Comparison of ENCODE assay signal across 24 cellular contexts in genomic region chr3:48600711-48601621, GRCh38. TPM values are rescaled to one million over a fixed set of nuclear protein-coding genes. Genes with fewer than 3 reads are reported as not detected.
DNase-seq lines count a peak whose midpoint lies in the region; TF ChIP-seq lines count a peak whose summit lies in the region.
"Had no signal": no experiment of that assay in that cellular context is flagged by ENCODE, and none has a peak within 500 bp of the region (broad histone marks: within the 10 kb centered on the region; RNA-seq: fewer than 3 reads in every experiment).

No MANE protein-coding gene starts in this region.

- H3K27me3 ChIP-seq in Caco-2 (replicated peaks; ENCODE audit: control insufficient read depth, insufficient read depth, low read length) (no peaks in the 10 kb centered on the region), ascending aorta (no peaks in the 10 kb centered on the region)
- H3K27me3 ChIP-seq: ovary had no signal

- TF ChIP-seq CTCF in Caco-2 (IDR thresholded peaks at IDR 0.05; ENCODE audit: insufficient read depth in 1 of 2, low read depth in 1 of 2, low read length in 1 of 2, severe bottlenecking in 1 of 2, unreplicated experiment in 1 of 2) (no peak), ascending aorta (IDR thresholded peaks at IDR 0.05) (no peak), neural crest cell (conservative IDR thresholded peaks at IDR 0.05) (no peak)

- H3K4me1 Mint-ChIP-seq in Caco-2 (ENCODE audit: low read depth, unreplicated experiment) (peaks cover 4% of the 10 kb centered on the region), neural crest cell (peaks cover 13% of the 10 kb centered on the region), immature natural killer cell (no peaks in the 10 kb centered on the region)

- intact Hi-C loops in Caco-2 (cut with micrococcal nuclease; ENCODE audit: unreplicated experiment): no loop called here
- intact Hi-C loops in ascending aorta (cut with DNase I): no loop called here

- TSS peak; percentile 8 for BruUV-seq in Caco-2 (replicated peaks; lab: Mats Ljungman, UMichigan)

- no peak overlapping the region for H3K27ac Mint-ChIP-seq in Caco-2 (ENCODE audit: unreplicated experiment)
- H3K27ac Mint-ChIP-seq in neural crest cell (ENCODE audit: unreplicated experiment): peak overlapping the region; percentile 75
- H3K27ac Mint-ChIP-seq in immature natural killer cell: no peak overlapping the region
- H3K27ac Mint-ChIP-seq: activated naive CD8-positive, alpha-beta T cell; activated T-helper 2 cell treated with anti-CD3 and anti-CD28 coated beads, Interferon-gamma antibody, Interleukin-2, Interleukin-4, amounts not matched to agents 10 μg/mL and 5 μg/mL and 100 μg/mL, durations not matched to agents 14 hours and 24 hours and 36 hours; WTC11 had no signal

- H3K4me3 Mint-ChIP-seq in Caco-2 (ENCODE audit: unreplicated experiment) (no peak overlapping the region), neural crest cell (no peak overlapping the region), immature natural killer cell (no peak overlapping the region)
- H3K4me3 Mint-ChIP-seq: activated naive CD8-positive, alpha-beta T cell; WTC11 had no signal

- H3K9me3 Mint-ChIP-seq in Caco-2 (ENCODE audit: unreplicated experiment): no peaks in the 10 kb centered on the region
- no peaks in the 10 kb centered on the region for H3K9me3 Mint-ChIP-seq in neural crest cell
- no peaks in the 10 kb centered on the region for H3K9me3 Mint-ChIP-seq in immature natural killer cell
- H3K9me3 Mint-ChIP-seq: activated T-helper 2 cell treated with anti-CD3 and anti-CD28 coated beads, Interferon-gamma antibody, Interleukin-2, Interleukin-4, amounts not matched to agents 10 μg/mL and 5 μg/mL and 100 μg/mL, durations not matched to agents 14 hours and 24 hours and 36 hours; WTC11 had no signal

- H3K27ac ChIP-seq in ascending aorta: peak overlapping the region; percentile 94 to 95
- H3K27ac ChIP-seq: KMS-11 had no signal

- DNase-seq in Caco-2 (no peak), ascending aorta (ENCODE audit: low spot score in 2 of 2) (no peak), neural crest cell (ENCODE audit: low read depth, low spot score) (no peak), immature natural killer cell (no peak), occipital lobe (lab: John Stamatoyannopoulos, UW) (no peak), NCI-H2196 treated with DMSO at 0.1 percent for 48 hours (lab: John Stamatoyannopoulos, UW; ENCODE audit: unreplicated experiment) (no peak)
- DNase-seq: activated CD8-positive, alpha-beta memory T cell treated with anti-CD3 and anti-CD28 coated beads, Interleukin-2, amount 50 U/mL, for 48 hours; C1 segment of cervical spinal cord; effector CD8-positive, alpha-beta T cell; NCI-H1694 treated with DMSO at 0.1 percent for 48 hours; NCI-H748 treated with DMSO at 0.1 percent for 48 hours; ovary; stimulated activated CD8-positive, alpha-beta memory T cell treated with anti-CD3 and anti-CD28 coated beads, Interleukin-4, amount 100 ng/mL, for 48 hours; T-helper 9 cell had no signal

- CTCF ChIA-PET in Caco-2 (lab: Charles Lee): interaction anchor here (0.7 to 1.2 kb wide), 2 partner anchors 52 to 165 kb away, joined by 3 to 4 read pairs; no protein-coding TSS in a partner anchor

- no peaks in the 10 kb centered on the region for H3K27me3 Mint-ChIP-seq in Caco-2 (ENCODE audit: insufficient read depth, unreplicated experiment)
- H3K27me3 Mint-ChIP-seq in neural crest cell (ENCODE audit: low read depth): no peaks in the 10 kb centered on the region
- peaks cover 5 to 8% (median 7%) of the 10 kb centered on the region in 3 donors for H3K27me3 Mint-ChIP-seq in immature natural killer cell (ENCODE audit: low read depth in 3 of 3)

- POLR2A ChIA-PET in Caco-2 (lab: Charles Lee): no interaction called here

- H3K9me3 ChIP-seq in Caco-2 (no peaks in the 10 kb centered on the region), ascending aorta (no peaks in the 10 kb centered on the region)
- H3K9me3 ChIP-seq: ovary had no signal

- H3K4me3 ChIP-seq in Caco-2 (ENCODE audit: low read depth, low read length): no peak overlapping the region
- no peak overlapping the region for H3K4me3 ChIP-seq in ascending aorta
- H3K4me3 ChIP-seq: ovary had no signal

- H3K36me3 Mint-ChIP-seq in Caco-2 (ENCODE audit: insufficient read depth, unreplicated experiment): peaks cover 76% of the 10 kb centered on the region
- H3K36me3 Mint-ChIP-seq in neural crest cell (ENCODE audit: low read depth): peaks cover 14% of the 10 kb centered on the region
- H3K36me3 Mint-ChIP-seq in immature natural killer cell: peaks cover 10 to 37% (median 11%) of the 10 kb centered on the region in 3 donors

- H3K36me3 ChIP-seq in Caco-2 (ENCODE audit: control insufficient read depth, insufficient read depth, low read length) (peaks cover 7% of the 10 kb centered on the region), ascending aorta (peaks cover 70 to 78% of the 10 kb centered on the region in 2 donors)
- H3K36me3 ChIP-seq: ovary had no signal

- H3K4me1 ChIP-seq in Caco-2: peaks cover 5% of the 10 kb centered on the region
- H3K4me1 ChIP-seq in ascending aorta: peaks cover 19 to 34% of the 10 kb centered on the region in 2 donors

RNA-seq across cellular contexts. Expression of gene COL7A1, which starts 5.8 kb away (rescaled TPM):
- 4.7 and 5.2 TPM in 2 replicates for total RNA-seq in Caco-2 (2022)
- total RNA-seq in ascending aorta: 22.2 TPM
- 28.4 and 28.7 TPM in 2 replicates for total RNA-seq in neural crest cell
- polyA plus RNA-seq in immature natural killer cell: not detected
- total RNA-seq in occipital lobe: 1.9 TPM

RNA-seq across cellular contexts. Expression of gene UQCRC1, which starts 8.5 kb away (rescaled TPM):
- total RNA-seq in Caco-2 (2022): 278 and 283 TPM in 2 replicates
- total RNA-seq in ascending aorta: 193 TPM
- total RNA-seq in neural crest cell: 288 and 297 TPM in 2 replicates
- 100 to 1,000 TPM; 189 to 544 (median 231) TPM for polyA plus RNA-seq in immature natural killer cell
- 124 TPM for total RNA-seq in occipital lobe

RNA-seq across cellular contexts. Expression of gene TMEM89, which starts 20.6 kb away (rescaled TPM):
- total RNA-seq in Caco-2 (2022) (not detected in 2 replicates), ascending aorta (not detected), neural crest cell (0.51 and 0.66 TPM in 2 replicates), occipital lobe (not detected)
- polyA plus RNA-seq in immature natural killer cell: not detected
- total RNA-seq: cerebellum, kidney epithelial cell, myocyte, ovary, sciatic nerve, subcutaneous adipose tissue, urinary bladder had no signal
- polyA plus RNA-seq: ovary, urinary bladder had no signal

RNA-seq across cellular contexts. Expression of gene SLC26A6, which starts 34.3 kb away (rescaled TPM):
- total RNA-seq in Caco-2 (2022) (54.7 and 59.4 TPM in 2 replicates), ascending aorta (28.1 TPM), neural crest cell (54.8 and 57.4 TPM in 2 replicates), occipital lobe (4.5 TPM)
- 1 to 10 TPM; 2.2 to 7.8 (median 5.1) TPM for polyA plus RNA-seq in immature natural killer cell

RNA-seq across cellular contexts. Expression of gene UCN2, which starts 37.4 kb away (rescaled TPM):
- 0.54 TPM in 1 of 2 replicates, not detected in the other for total RNA-seq in Caco-2 (2022)
- not detected for total RNA-seq in ascending aorta
- total RNA-seq in neural crest cell: 1.3 TPM in 2 replicates
- not detected for polyA plus RNA-seq in immature natural killer cell
- total RNA-seq in occipital lobe: not detected
- total RNA-seq: activated T-helper 2 cell treated with anti-CD3 and anti-CD28 coated beads, Interferon-gamma antibody, Interleukin-2, Interleukin-4, amounts not matched to agents 10 μg/mL and 5 μg/mL and 100 μg/mL, durations not matched to agents 14 hours and 24 hours and 36 hours; sciatic nerve; subcutaneous adipose tissue; WTC11 had no signal
